1 cellular context compared by ENCODE assay signal in the genomic region with DNA sequence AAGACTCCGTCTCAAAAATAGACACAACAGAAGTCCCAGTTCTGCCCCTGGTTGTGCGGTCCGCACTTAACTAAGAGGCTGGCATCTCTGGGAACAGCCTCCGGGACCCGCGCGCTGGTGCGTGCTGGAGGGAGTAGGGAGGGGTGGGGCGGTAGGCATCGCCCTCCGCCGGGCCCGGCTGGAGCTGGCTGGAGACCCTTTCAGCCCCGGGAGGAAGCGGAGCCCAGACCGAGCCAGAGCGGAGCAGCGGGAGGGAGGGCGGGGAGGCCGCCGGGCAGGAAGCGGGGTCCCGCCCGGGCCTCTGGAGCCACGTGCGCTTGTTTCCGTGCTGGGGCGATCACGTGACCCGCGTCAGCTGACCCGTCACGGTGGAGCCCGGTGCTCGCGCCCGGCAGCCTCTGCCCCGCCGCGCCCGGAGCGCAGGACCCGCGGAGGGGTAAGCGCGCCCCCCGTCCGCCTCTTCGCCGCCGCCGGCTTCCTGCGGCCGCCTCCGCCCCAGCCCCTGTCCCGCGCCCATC.
TF ChIP-seq lines count a peak whose summit lies in the region.

Gene WDR81 (plus strand): TSS at position 354 of the 518 bp plus-strand sequence. CDS start 256 bp downstream, outside the sequence.

TF ChIP-seq in K562, 482 proteins besides CTCF, POLR2A, EP300 and RAD21 (continued from another document and continues in another):
- TF ChIP-seq ZNF318 (IDR thresholded peaks at IDR 0.05; ENCODE audit: borderline replicate concordance in 1 of 2, low read depth in 1 of 2), result no peak
- no peak for TF ChIP-seq ZNF23 (CRISPR knock-in tag; IDR thresholded peaks at IDR 0.05)
- TF ChIP-seq TAF1 (IDR thresholded peaks at IDR 0.05; ENCODE audit: control insufficient read depth, extremely low read depth, insufficient read depth, low read length, severe bottlenecking), result peak; percentile 32
- no peak for TF ChIP-seq MTA1 (IDR thresholded peaks at IDR 0.05; ENCODE audit: borderline replicate concordance)
- TF ChIP-seq DEAF1 (CRISPR knock-in tag; IDR thresholded peaks at IDR 0.05), result no peak
- TF ChIP-seq ETV5 (CRISPR knock-in tag; IDR thresholded peaks at IDR 0.05; ENCODE audit: low read depth), result no peak
- TF ChIP-seq RNF2 (IDR thresholded peaks at IDR 0.05), result no peak
- no peak for TF ChIP-seq TAF9B (IDR thresholded peaks at IDR 0.05; ENCODE audit: partially characterized antibody)
- 0 out of 4 replicates have a peak, but pooled peaks of 1 of the 2 experiments have one; percentile 54 for TF ChIP-seq NONO (IDR thresholded peaks at IDR 0.05; ENCODE audit: low read depth in 2 of 2, low read length in 1 of 2)
- TF ChIP-seq ZSCAN32 (CRISPR knock-in tag; IDR thresholded peaks at IDR 0.05), result no peak
- TF ChIP-seq BRF2 (IDR thresholded peaks at IDR 0.05; ENCODE audit: borderline replicate concordance, insufficient read depth, insufficient read length), result no peak
- TF ChIP-seq MBD2 (IDR thresholded peaks at IDR 0.05; ENCODE audit: borderline replicate concordance, low read depth), result no peak
- no peak for TF ChIP-seq POLR3A (IDR thresholded peaks at IDR 0.05; ENCODE audit: borderline replicate concordance, extremely low read depth, insufficient read depth, insufficient read length)
- TF ChIP-seq FOXO4 (CRISPR knock-in tag; IDR thresholded peaks at IDR 0.05), result no peak
- peak; percentile 90 for TF ChIP-seq MYC (IDR thresholded peaks at IDR 0.05; ENCODE audit: low read depth, low read length)
- peak; percentile 19; the same call in 1 of the 2 replicates for TF ChIP-seq MYC (CRISPR knock-in tag; IDR thresholded peaks at IDR 0.05; ENCODE audit: borderline replicate concordance, low read depth)
- TF ChIP-seq, protein P1, sequence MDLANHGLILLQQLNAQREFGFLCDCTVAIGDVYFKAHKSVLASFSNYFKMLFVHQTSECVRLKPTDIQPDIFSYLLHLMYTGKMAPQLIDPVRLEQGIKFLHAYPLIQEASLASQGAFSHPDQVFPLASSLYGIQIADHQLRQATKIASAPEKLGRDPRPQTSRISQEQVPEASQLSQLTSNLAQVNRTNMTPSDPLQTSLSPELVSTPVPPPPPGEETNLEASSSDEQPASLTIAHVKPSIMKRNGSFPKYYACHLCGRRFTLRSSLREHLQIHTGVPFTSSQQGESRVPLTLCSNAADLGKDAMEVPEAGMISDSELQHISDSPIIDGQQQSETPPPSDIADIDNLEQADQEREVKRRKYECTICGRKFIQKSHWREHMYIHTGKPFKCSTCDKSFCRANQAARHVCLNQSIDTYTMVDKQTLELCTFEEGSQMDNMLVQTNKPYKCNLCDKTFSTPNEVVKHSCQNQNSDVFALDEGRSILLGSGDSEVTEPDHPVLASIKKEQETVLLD (IDR thresholded peaks at IDR 0.05), result 0 out of 2 replicates have a peak, but pooled peaks have one; percentile 0
- TF ChIP-seq ZNF785 (CRISPR knock-in tag; IDR thresholded peaks at IDR 0.05), result no peak
- TF ChIP-seq GABPB1 (CRISPR knock-in tag; IDR thresholded peaks at IDR 0.05), result no peak
- no peak for TF ChIP-seq BDP1 (IDR thresholded peaks at IDR 0.05; ENCODE audit: insufficient read depth, insufficient read length)
- TF ChIP-seq ZC3H4 (CRISPR knock-in tag; IDR thresholded peaks at IDR 0.05; ENCODE audit: borderline replicate concordance), result no peak
- no peak for TF ChIP-seq NUFIP1 (IDR thresholded peaks at IDR 0.05; ENCODE audit: partially characterized antibody)
- no peak for TF ChIP-seq AFF1 (IDR thresholded peaks at IDR 0.05; ENCODE audit: low read depth in 1 of 2, partially characterized antibody in 2 of 2)
- TF ChIP-seq SAP30 (IDR thresholded peaks at IDR 0.05; ENCODE audit: borderline replicate concordance, insufficient read depth, low read depth, low read length, poor library complexity, severe bottlenecking), result peak; percentile 84
- TF ChIP-seq, protein P2, sequence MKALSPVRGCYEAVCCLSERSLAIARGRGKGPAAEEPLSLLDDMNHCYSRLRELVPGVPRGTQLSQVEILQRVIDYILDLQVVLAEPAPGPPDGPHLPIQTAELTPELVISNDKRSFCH (CRISPR knock-in tag; IDR thresholded peaks at IDR 0.05), result no peak
- TF ChIP-seq, protein P2 (tag; IDR thresholded peaks at IDR 0.05), result no peak
- TF ChIP-seq RBM22 (IDR thresholded peaks at IDR 0.05; ENCODE audit: low read depth, low read length, poor library complexity, severe bottlenecking), result no peak
- no peak for TF ChIP-seq NFATC3 (IDR thresholded peaks at IDR 0.05)
- TF ChIP-seq, protein P3, sequence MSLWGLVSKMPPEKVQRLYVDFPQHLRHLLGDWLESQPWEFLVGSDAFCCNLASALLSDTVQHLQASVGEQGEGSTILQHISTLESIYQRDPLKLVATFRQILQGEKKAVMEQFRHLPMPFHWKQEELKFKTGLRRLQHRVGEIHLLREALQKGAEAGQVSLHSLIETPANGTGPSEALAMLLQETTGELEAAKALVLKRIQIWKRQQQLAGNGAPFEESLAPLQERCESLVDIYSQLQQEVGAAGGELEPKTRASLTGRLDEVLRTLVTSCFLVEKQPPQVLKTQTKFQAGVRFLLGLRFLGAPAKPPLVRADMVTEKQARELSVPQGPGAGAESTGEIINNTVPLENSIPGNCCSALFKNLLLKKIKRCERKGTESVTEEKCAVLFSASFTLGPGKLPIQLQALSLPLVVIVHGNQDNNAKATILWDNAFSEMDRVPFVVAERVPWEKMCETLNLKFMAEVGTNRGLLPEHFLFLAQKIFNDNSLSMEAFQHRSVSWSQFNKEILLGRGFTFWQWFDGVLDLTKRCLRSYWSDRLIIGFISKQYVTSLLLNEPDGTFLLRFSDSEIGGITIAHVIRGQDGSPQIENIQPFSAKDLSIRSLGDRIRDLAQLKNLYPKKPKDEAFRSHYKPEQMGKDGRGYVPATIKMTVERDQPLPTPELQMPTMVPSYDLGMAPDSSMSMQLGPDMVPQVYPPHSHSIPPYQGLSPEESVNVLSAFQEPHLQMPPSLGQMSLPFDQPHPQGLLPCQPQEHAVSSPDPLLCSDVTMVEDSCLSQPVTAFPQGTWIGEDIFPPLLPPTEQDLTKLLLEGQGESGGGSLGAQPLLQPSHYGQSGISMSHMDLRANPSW (CRISPR knock-in tag; IDR thresholded peaks at IDR 0.05), result no peak
- no peak for TF ChIP-seq MAFF (IDR thresholded peaks at IDR 0.05; ENCODE audit: low read length)
- peak in 1 of 2 experiments; percentile 76; a peak in 2 of 4 replicates for TF ChIP-seq HDAC1 (IDR thresholded peaks at IDR 0.05)
